Comparison of ENCODE assay signal across 19 cellular contexts in genomic region chr16:87098361-87098760, GRCh38.
DNase-seq lines count a peak whose midpoint lies in the region; ATAC-seq, FAIRE-seq and TF ChIP-seq lines count a peak whose summit lies in the region.
"Had no signal": no experiment of that assay in that cellular context is flagged by ENCODE, and none has a peak within 500 bp of the region (broad histone marks: within the 10 kb centered on the region; RNA-seq: fewer than 3 reads in every experiment).

No MANE protein-coding gene starts in this region.

- no peaks in the 10 kb centered on the region for H3K36me3 ChIP-seq in astrocyte (ENCODE audit: insufficient read depth, low read length)
- H3K36me3 ChIP-seq in small intestine (ENCODE audit: control insufficient read depth in 2 of 2, insufficient read depth in 2 of 2, low read length in 2 of 2): no peaks in the 10 kb centered on the region
- H3K36me3 ChIP-seq: BLaER1 had no signal

- peaks cover 37% of the 10 kb centered on the region for H3K27me3 Mint-ChIP-seq in astrocyte (ENCODE audit: low read depth, unreplicated experiment)
- no peaks in the 10 kb centered on the region for H3K27me3 Mint-ChIP-seq in nephron progenitor cell (ENCODE audit: low read depth, poor library complexity)

- H3K27ac Mint-ChIP-seq in astrocyte (ENCODE audit: unreplicated experiment) (peak overlapping the region; percentile 58), nephron progenitor cell (peak overlapping the region; percentile 51)
- H3K27ac Mint-ChIP-seq: CD8-positive, alpha-beta memory T cell had no signal

- H3K4me3 ChIP-seq in astrocyte (ENCODE audit: insufficient read depth, low read depth, low read length) (no peak overlapping the region), small intestine (ENCODE audit: low read depth in 1 of 2, low read length in 2 of 2) (no peak overlapping the region)
- H3K4me3 ChIP-seq: BLaER1, GM12878 had no signal

- H3K36me3 Mint-ChIP-seq in astrocyte (ENCODE audit: low read depth, unreplicated experiment) (no peaks in the 10 kb centered on the region), nephron progenitor cell (ENCODE audit: low read depth) (no peaks in the 10 kb centered on the region)
- H3K36me3 Mint-ChIP-seq: CD8-positive, alpha-beta memory T cell had no signal

- no peak overlapping the region for H3K9ac ChIP-seq in astrocyte (ENCODE audit: low read length)
- H3K9ac ChIP-seq: BLaER1 had no signal

- H4K20me1 ChIP-seq in astrocyte (ENCODE audit: insufficient read depth, low read length): no peaks in the 10 kb centered on the region
- H4K20me1 ChIP-seq: BLaER1 had no signal

- no peak for ATAC-seq in HG03095 (IDR thresholded peaks at IDR 0.05; ENCODE audit: unreplicated experiment)
- ATAC-seq: GM12878, HCT116 had no signal

- 35 to 81% (median 40%) methylated on average over 5 of the region's 5 CpGs for WGBS in small intestine, 3 donors

- H3K9me3 ChIP-seq in astrocyte (ENCODE audit: insufficient read depth, low read depth, low read length) (no peaks in the 10 kb centered on the region), small intestine (ENCODE audit: control insufficient read depth, low read depth) (no peaks in the 10 kb centered on the region)
- H3K9me3 ChIP-seq: BLaER1 had no signal

- H3K9me3 Mint-ChIP-seq in astrocyte (ENCODE audit: unreplicated experiment): no peaks in the 10 kb centered on the region
- H3K9me3 Mint-ChIP-seq in nephron progenitor cell: peaks cover 2% of the 10 kb centered on the region
- H3K9me3 Mint-ChIP-seq: CD8-positive, alpha-beta memory T cell had no signal

- peaks cover 11% of the 10 kb centered on the region for H3K4me1 ChIP-seq in astrocyte (ENCODE audit: insufficient read depth, low read length)
- no peaks in the 10 kb centered on the region for H3K4me1 ChIP-seq in small intestine (ENCODE audit: control insufficient read depth in 2 of 2, insufficient read depth in 1 of 2, low read depth in 1 of 2, low read length in 1 of 2)

- H2AFZ ChIP-seq in astrocyte (ENCODE audit: low read depth, low read length): no peak overlapping the region

- H3K27me3 ChIP-seq in astrocyte (ENCODE audit: insufficient read depth, low read length) (peaks cover 2% of the 10 kb centered on the region), small intestine (ENCODE audit: control insufficient read depth in 2 of 2, insufficient read depth in 2 of 2, low read length in 2 of 2) (peaks cover 0 to 3% of the 10 kb centered on the region in 2 donors)
- H3K27me3 ChIP-seq: BLaER1 had no signal

- FAIRE-seq in astrocyte (lab: Jason Lieb, UNC) (no peak), small intestine (lab: Jason Lieb, UNC) (no peak)
- FAIRE-seq: GM12878, GM18507, H54 had no signal

- H3K4me1 Mint-ChIP-seq in astrocyte (ENCODE audit: low read depth, unreplicated experiment) (no peaks in the 10 kb centered on the region), nephron progenitor cell (peaks cover 92% of the 10 kb centered on the region)
- H3K4me1 Mint-ChIP-seq: CD8-positive, alpha-beta memory T cell had no signal

- H3K27ac ChIP-seq in astrocyte (ENCODE audit: low read depth, low read length) (no peak overlapping the region), small intestine (ENCODE audit: low read depth in 1 of 2, low read length in 1 of 2) (no peak overlapping the region)
- H3K27ac ChIP-seq: BLaER1 had no signal

- TF ChIP-seq CTCF in astrocyte (IDR thresholded peaks at IDR 0.05; ENCODE audit: insufficient read depth, low read depth, low read length): no peak
- TF ChIP-seq CTCF in nephron progenitor cell (IDR thresholded peaks at IDR 0.05): no peak

- H3K4me3 Mint-ChIP-seq in astrocyte (ENCODE audit: unreplicated experiment) (no peak overlapping the region), nephron progenitor cell (peak overlapping the region; percentile 57)
- H3K4me3 Mint-ChIP-seq: CD8-positive, alpha-beta memory T cell had no signal

- DNase-seq in SHP77 (lab: John Stamatoyannopoulos, UW) (peak; percentile 7 to 22), SHP77 treated with DMSO at 0.1 percent for 48 hours (lab: John Stamatoyannopoulos, UW) (no peak), astrocyte (ENCODE audit: low read depth) (no peak), nephron progenitor cell (no peak), small intestine (peak; percentile 6), NCI-H2107 treated with DMSO at 0.1 percent for 48 hours (lab: John Stamatoyannopoulos, UW; ENCODE audit: unreplicated experiment) (no peak)
- DNase-seq in activated naive CD4-positive, alpha-beta T cell treated with Interleukin-2 at 50 U/mL for 16 hours: no peak
- DNase-seq: 8988T; AML-193; Calu3; CD8-positive, alpha-beta memory T cell; DMS 273 treated with DMSO at 0.1 percent for 48 hours; DMS79 had no signal

- H3K79me2 ChIP-seq in astrocyte (ENCODE audit: insufficient read depth, low read length): no peaks in the 10 kb centered on the region

- no peak overlapping the region for H3K4me2 ChIP-seq in astrocyte (ENCODE audit: low read length)
- H3K4me2 ChIP-seq: BLaER1 had no signal

Comparison
In these comparisons a context has a peak if more than half of its experiments do, and no peak if none do; other contexts are left out.
1. DNase-seq: peak in SHP77 (2 of 2) and small intestine (single experiment); none in SHP77 treated with DMSO at 0.1 percent for 48 hours (single experiment), astrocyte (single experiment), nephron progenitor cell (single experiment), NCI-H2107 treated with DMSO at 0.1 percent for 48 hours (single experiment) and activated naive CD4-positive, alpha-beta T cell treated with Interleukin-2 at 50 U/mL for 16 hours (single experiment).